ENCODE assay signal across 11 cellular contexts in genomic region chr9:73157811-73158210, GRCh38. TPM values are rescaled to one million over a fixed set of nuclear protein-coding genes. Genes with fewer than 3 reads are reported as not detected.
A peak's percentile ranks its signal among the peaks of the same experiment; 100 is the strongest.
DNase-seq lines count a peak whose midpoint lies in the region; ATAC-seq, FAIRE-seq and TF ChIP-seq lines count a peak whose summit lies in the region.
"Had no signal": no experiment of that assay in that cellular context is flagged by ENCODE, and none has a peak within 500 bp of the region (broad histone marks: within the 10 kb centered on the region; RNA-seq: fewer than 3 reads in every experiment).

No MANE protein-coding gene starts in this region.

- peak overlapping the region; percentile 40 for H3K4me2 ChIP-seq in astrocyte (ENCODE audit: low read length)

- no peak for TF ChIP-seq CTCF in CD8-positive, alpha-beta T cell (IDR thresholded peaks at IDR 0.05)
- TF ChIP-seq CTCF in astrocyte (IDR thresholded peaks at IDR 0.05; ENCODE audit: insufficient read depth, low read depth, low read length) = no peak
- no peak for TF ChIP-seq CTCF in neutrophil (IDR thresholded peaks at IDR 0.05)
- TF ChIP-seq CTCF in transverse colon (IDR thresholded peaks at IDR 0.05) = no peak

- H2AFZ ChIP-seq in astrocyte (ENCODE audit: low read depth, low read length) = no peak overlapping the region

- FAIRE-seq in astrocyte (lab: Jason Lieb, UNC) = no peak
- FAIRE-seq in frontal cortex (lab: Jason Lieb, UNC) = no peak
- FAIRE-seq: HepG2 had no signal

- peaks cover 57% of the 10 kb centered on the region for H3K4me1 Mint-ChIP-seq in CD8-positive, alpha-beta T cell (ENCODE audit: low read depth)
- H3K4me1 Mint-ChIP-seq in astrocyte (ENCODE audit: low read depth, unreplicated experiment) = peaks cover 29% of the 10 kb centered on the region

- no peak overlapping the region for H3K9ac ChIP-seq in astrocyte (ENCODE audit: low read length)

- in situ Hi-C loops in transverse colon (cut with MboI; ENCODE audit: low pct_ligation_motif_present in 1 of 4, low pct_unique_long_range_greater_than_20kb in 1 of 4, low sequenced_read_pairs in 3 of 4) = no loop called here

- H3K4me3 Mint-ChIP-seq in CD8-positive, alpha-beta T cell = peak overlapping the region; percentile 37
- peak overlapping the region; percentile 61 for H3K4me3 Mint-ChIP-seq in astrocyte (ENCODE audit: unreplicated experiment)

- POLR2A ChIA-PET in CD8-positive, alpha-beta T cell (lab: Charles Lee) = no interaction called here

- H3K9me3 ChIP-seq in CD8-positive, alpha-beta T cell (ENCODE audit: low read length) = no peaks in the 10 kb centered on the region
- H3K9me3 ChIP-seq in astrocyte (ENCODE audit: insufficient read depth, low read depth, low read length) = no peaks in the 10 kb centered on the region
- no peaks in the 10 kb centered on the region for H3K9me3 ChIP-seq in neutrophil
- H3K9me3 ChIP-seq in transverse colon = no peaks in the 10 kb centered on the region

- TF ChIP-seq POLR2A in transverse colon (IDR thresholded peaks at IDR 0.05) = no peak

- H3K36me3 ChIP-seq in CD8-positive, alpha-beta T cell (ENCODE audit: insufficient read depth, low read length) = peaks cover 10% of the 10 kb centered on the region
- peaks cover 65% of the 10 kb centered on the region for H3K36me3 ChIP-seq in astrocyte (ENCODE audit: insufficient read depth, low read length)
- peaks cover 44% of the 10 kb centered on the region for H3K36me3 ChIP-seq in neutrophil
- peaks cover 0 to 22% (median 11%) of the 10 kb centered on the region in 4 donors for H3K36me3 ChIP-seq in transverse colon

- peak overlapping the region; percentile 46 for H3K27ac Mint-ChIP-seq in CD8-positive, alpha-beta T cell
- no peak overlapping the region for H3K27ac Mint-ChIP-seq in astrocyte (ENCODE audit: unreplicated experiment)

- H3K4me1 ChIP-seq in CD8-positive, alpha-beta T cell (ENCODE audit: insufficient read depth, low read length) = peaks cover 58% of the 10 kb centered on the region
- H3K4me1 ChIP-seq in astrocyte (ENCODE audit: insufficient read depth, low read length) = peaks cover 21% of the 10 kb centered on the region
- peaks cover 58 to 63% of the 10 kb centered on the region in 2 experiments for H3K4me1 ChIP-seq in neutrophil (ENCODE audit: control insufficient read depth in 1 of 2, insufficient read depth in 1 of 2, low read depth in 1 of 2, low read length in 1 of 2)
- H3K4me1 ChIP-seq in transverse colon = peaks cover 0 to 26% (median 3%) of the 10 kb centered on the region in 4 donors

- H4K20me1 ChIP-seq in astrocyte (ENCODE audit: insufficient read depth, low read length) = peaks cover 59% of the 10 kb centered on the region

- no peak for ATAC-seq in CD8-positive, alpha-beta T cell
- ATAC-seq in HG02798 (IDR thresholded peaks at IDR 0.05; ENCODE audit: poor library complexity, unreplicated experiment) = peak; percentile 37
- ATAC-seq: HepG2 had no signal

- intact Hi-C loops in CD8-positive, alpha-beta T cell (cut with DNase I, micrococcal nuclease) = loop anchor here in 1 of 2 experiments (10.0 kb wide), 2 partner anchors 1867 to 1927 kb away; partner anchors contain the start of genes CARNMT1, NMRK1 and OSTF1
- intact Hi-C loops in transverse colon (cut with DNase I; ENCODE audit: low total_unique reads) = no loop called here

- DNase-seq in CD8-positive, alpha-beta T cell = no peak
- no peak for DNase-seq in astrocyte (ENCODE audit: low read depth)
- DNase-seq in frontal cortex (ENCODE audit: low spot score in 2 of 2) = no peak
- DNase-seq in activated effector memory CD4-positive, alpha-beta T cell treated with anti-CD3 and anti-CD28 coated beads, Interleukin-2, amount 50 U/mL, for 16 hours = no peak
- no peak for DNase-seq in transverse colon
- DNase-seq: NCI-H1105 treated with DMSO at 0.1 percent for 48 hours, NCI-H526, SIG-M5 had no signal

- no peak for TF ChIP-seq EP300 in transverse colon (IDR thresholded peaks at IDR 0.05; ENCODE audit: low read depth)

- H3K27ac ChIP-seq in CD8-positive, alpha-beta T cell (ENCODE audit: low read depth, low read length) = no peak overlapping the region
- H3K27ac ChIP-seq in astrocyte (ENCODE audit: low read depth, low read length) (no peak overlapping the region), neutrophil (peak overlapping the region; percentile 70), transverse colon (peak overlapping the region in 1 of 4 donors; percentile 5)

- peaks cover 82% of the 10 kb centered on the region for H3K79me2 ChIP-seq in astrocyte (ENCODE audit: insufficient read depth, low read length)

- H3K27me3 ChIP-seq in CD8-positive, alpha-beta T cell (ENCODE audit: insufficient read depth, low read length) = no peaks in the 10 kb centered on the region
- no peaks in the 10 kb centered on the region for H3K27me3 ChIP-seq in astrocyte (ENCODE audit: insufficient read depth, low read length)
- H3K27me3 ChIP-seq in neutrophil = no peaks in the 10 kb centered on the region
- H3K27me3 ChIP-seq in transverse colon = no peaks in the 10 kb centered on the region

- no peaks in the 10 kb centered on the region for H3K27me3 Mint-ChIP-seq in CD8-positive, alpha-beta T cell (ENCODE audit: low read depth)
- H3K27me3 Mint-ChIP-seq in astrocyte (ENCODE audit: low read depth, unreplicated experiment) = no peaks in the 10 kb centered on the region

- H3K9me3 Mint-ChIP-seq in CD8-positive, alpha-beta T cell = no peaks in the 10 kb centered on the region
- no peaks in the 10 kb centered on the region for H3K9me3 Mint-ChIP-seq in astrocyte (ENCODE audit: unreplicated experiment)

- H3K36me3 Mint-ChIP-seq in CD8-positive, alpha-beta T cell = peaks cover 46% of the 10 kb centered on the region
- peaks cover 11% of the 10 kb centered on the region for H3K36me3 Mint-ChIP-seq in astrocyte (ENCODE audit: low read depth, unreplicated experiment)

- CTCF ChIA-PET in CD8-positive, alpha-beta T cell (lab: Charles Lee) = interaction anchor here (1.5 to 1.9 kb wide), 2 partner anchors 14 to 50 kb away, joined by 5 to 12 read pairs; no protein-coding TSS in a partner anchor

- 66 to 79% methylated on average over 2 of the region's 2 CpGs for WGBS in transverse colon (ENCODE audit: low coverage in 1 of 2), 2 donors

- no peak overlapping the region for H3K4me3 ChIP-seq in CD8-positive, alpha-beta T cell (ENCODE audit: low read depth, low read length)
- H3K4me3 ChIP-seq in astrocyte (ENCODE audit: insufficient read depth, low read depth, low read length) (no peak overlapping the region), neutrophil (ENCODE audit: low read depth in 1 of 2, low read length in 1 of 2) (no peak overlapping the region), transverse colon (no peak overlapping the region)

RNA-seq across cellular contexts. Expression of gene ANXA1, which starts 6.1 kb away (rescaled TPM):
- total RNA-seq in CD8-positive, alpha-beta T cell = 100 to 1,000 TPM; 163 to 167 TPM
- 447 and 637 TPM in 2 replicates for total RNA-seq in astrocyte
- 8.2 TPM for total RNA-seq in frontal cortex
- total RNA-seq in transverse colon = 100 to 1,000 TPM in 1 of 4 donors, 10 to 100 TPM in 3; 33.3 to 160 (median 66.9) TPM
